1 cellular context compared by ENCODE assay signal in genomic region chr1:18902523-18903312, GRCh38.
TF ChIP-seq lines count a peak whose summit lies in the region.

Gene ALDH4A1, minus strand, starts transcription at chr1:18902555. Its CDS starts 32 bp downstream, at chr1:18902523.

TF ChIP-seq in HepG2, 621 proteins besides CTCF, POLR2A, EP300 and RAD21 (continued from another document):
- no peak for TF ChIP-seq TMF1 (CRISPR knock-in tag; IDR thresholded peaks at IDR 0.05; ENCODE audit: low read depth)
- TF ChIP-seq ZNF747 (CRISPR knock-in tag; IDR thresholded peaks at IDR 0.05; ENCODE audit: borderline replicate concordance): no peak
- TF ChIP-seq SMYD3 (CRISPR knock-in tag; IDR thresholded peaks at IDR 0.05): 0 out of 2 replicates have a peak, but pooled peaks have one; percentile 55
- no peak for TF ChIP-seq GATA4 (IDR thresholded peaks at IDR 0.05; ENCODE audit: borderline replicate concordance, low read depth)
- TF ChIP-seq E2F2 (CRISPR knock-in tag; IDR thresholded peaks at IDR 0.05; ENCODE audit: borderline replicate concordance): no peak
- no peak for TF ChIP-seq MAFG (CRISPR knock-in tag; IDR thresholded peaks at IDR 0.05)
